18 cellular contexts compared by ENCODE assay signal in genomic region chr9:83642784-83643183, GRCh38. TPM values are rescaled to one million over a fixed set of nuclear protein-coding genes. Genes with fewer than 3 reads are reported as not detected.
DNase-seq lines count a peak whose midpoint lies in the region; ATAC-seq, FAIRE-seq and TF ChIP-seq lines count a peak whose summit lies in the region.
"Had no signal": no experiment of that assay in that cellular context is flagged by ENCODE, and none has a peak within 500 bp of the region (broad histone marks: within the 10 kb centered on the region; RNA-seq: fewer than 3 reads in every experiment).

No MANE protein-coding gene starts in this region.

- H3K27me3 Mint-ChIP-seq in GM23338 (ENCODE audit: insufficient read depth, low read depth, poor library complexity): peaks cover 4% of the 10 kb centered on the region
- H3K27me3 Mint-ChIP-seq in progenitor cell of endocrine pancreas: no peaks in the 10 kb centered on the region
- H3K27me3 Mint-ChIP-seq: CD8-positive, alpha-beta memory T cell had no signal

- H3F3A ChIP-seq in SK-N-SH (replicated peaks; ENCODE audit: insufficient read depth): no peaks in the 10 kb centered on the region
- H3F3A ChIP-seq in GM23338 (replicated peaks; ENCODE audit: low read depth): no peaks in the 10 kb centered on the region

- DNase-seq in SK-N-SH (no peak), GM23338 (ENCODE audit: low spot score) (peak; percentile 17), bronchial epithelial cell (ENCODE audit: low read depth) (no peak), progenitor cell of endocrine pancreas (ENCODE audit: low spot score, unreplicated experiment) (no peak), RWPE1 (ENCODE audit: low spot score) (no peak), NCI-H2171 (lab: John Stamatoyannopoulos, UW) (no peak)
- DNase-seq: CD8-positive, alpha-beta memory T cell; DND-41; NCI-H1417 treated with DMSO at 0.1 percent for 48 hours; NCI-H187 treated with DMSO at 0.1 percent for 48 hours; NCI-H345; NCI-H526 had no signal

- no peak overlapping the region for H3K4me3 ChIP-seq in SK-N-SH (ENCODE audit: low read depth in 2 of 2, low read length in 1 of 2)
- no peak overlapping the region for H3K4me3 ChIP-seq in GM23338
- no peak overlapping the region for H3K4me3 ChIP-seq in bronchial epithelial cell (ENCODE audit: low read depth, low read length)
- H3K4me3 ChIP-seq in gastroesophageal sphincter: no peak overlapping the region
- H3K4me3 ChIP-seq: BLaER1 treated with 17β-estradiol and CSF1 and Interleukin-3, amounts not matched to agents 10 nM and 100 nM; SK-N-MC had no signal

- ATAC-seq in SK-N-SH treated with all-trans-retinoic acid at 6 μM for 48 hours: peak; percentile 56
- ATAC-seq in GM23338: peak; percentile 89
- ATAC-seq in gastroesophageal sphincter: no peak
- ATAC-seq: Panc1, Right ventricle myocardium inferior had no signal

- H3K4me1 Mint-ChIP-seq in GM23338: no peaks in the 10 kb centered on the region; the same call in 1 of the 3 replicates
- no peaks in the 10 kb centered on the region for H3K4me1 Mint-ChIP-seq in progenitor cell of endocrine pancreas (ENCODE audit: low read depth)
- H3K4me1 Mint-ChIP-seq: CD8-positive, alpha-beta memory T cell had no signal

- H3K4me1 ChIP-seq in SK-N-SH (ENCODE audit: control insufficient read depth in 1 of 2, insufficient read depth in 2 of 2, low read depth in 1 of 2, low read length in 1 of 2) (peaks cover 0 to 3% of the 10 kb centered on the region in 2 experiments; a peak in 2 of 4 replicates), GM23338 (ENCODE audit: insufficient read depth) (no peaks in the 10 kb centered on the region), gastroesophageal sphincter (no peaks in the 10 kb centered on the region)

- no peak overlapping the region for H3K9ac ChIP-seq in SK-N-SH
- H3K9ac ChIP-seq: BLaER1 treated with 17β-estradiol and CSF1 and Interleukin-3, amounts not matched to agents 10 nM and 100 nM had no signal

- CTCF ChIA-PET in SK-N-SH (lab: Yijun Ruan, JAX): interaction anchor here (1.2 to 1.5 kb wide), 3 partner anchors 22 to 308 kb away, joined by 4 to 5 read pairs (median 4); no protein-coding TSS in a partner anchor
- CTCF ChIA-PET in RWPE1 (lab: Yijun Ruan, JAX): no interaction called here

- TF ChIP-seq CTCF in SK-N-SH (IDR thresholded peaks at IDR 0.05): no peak
- TF ChIP-seq CTCF in GM23338 (conservative IDR thresholded peaks at IDR 0.05; ENCODE audit: low read depth in 2 of 2): 0 out of 4 replicates have a peak, but pooled peaks of 1 of the 2 experiments have one; percentile 6
- no peak for TF ChIP-seq CTCF in bronchial epithelial cell (IDR thresholded peaks at IDR 0.05; ENCODE audit: insufficient read depth, low read length, severe bottlenecking)
- TF ChIP-seq CTCF in progenitor cell of endocrine pancreas (IDR thresholded peaks at IDR 0.05; ENCODE audit: unreplicated experiment): no peak
- TF ChIP-seq CTCF in RWPE1 (conservative IDR thresholded peaks at IDR 0.05; ENCODE audit: low read depth): no peak
- no peak for TF ChIP-seq CTCF in gastroesophageal sphincter (IDR thresholded peaks at IDR 0.05)

- H3K79me2 ChIP-seq in SK-N-SH (ENCODE audit: insufficient read depth) (no peaks in the 10 kb centered on the region), GM23338 (replicated peaks; ENCODE audit: insufficient read depth) (no peaks in the 10 kb centered on the region)

- no peak overlapping the region for H3K4me2 ChIP-seq in SK-N-SH
- no peak overlapping the region for H3K4me2 ChIP-seq in GM23338
- H3K4me2 ChIP-seq: BLaER1 treated with 17β-estradiol and CSF1 and Interleukin-3, amounts not matched to agents 10 nM and 100 nM had no signal

- no peaks in the 10 kb centered on the region; the same call in 2 of the 3 replicates for H3K9me3 Mint-ChIP-seq in GM23338
- no peaks in the 10 kb centered on the region for H3K9me3 Mint-ChIP-seq in progenitor cell of endocrine pancreas (ENCODE audit: low read depth)
- H3K9me3 Mint-ChIP-seq: CD8-positive, alpha-beta memory T cell had no signal

- H4K20me1 ChIP-seq in SK-N-SH (ENCODE audit: insufficient read depth): no peaks in the 10 kb centered on the region
- H4K20me1 ChIP-seq in GM23338 (replicated peaks; ENCODE audit: insufficient read depth): no peaks in the 10 kb centered on the region

- no peak for TF ChIP-seq RAD21 in SK-N-SH (IDR thresholded peaks at IDR 0.05; ENCODE audit: low read length)

- peaks cover 4% of the 10 kb centered on the region; the same call in 1 of the 3 replicates for H3K36me3 Mint-ChIP-seq in GM23338 (ENCODE audit: low read depth)
- peaks cover 7% of the 10 kb centered on the region for H3K36me3 Mint-ChIP-seq in progenitor cell of endocrine pancreas (ENCODE audit: insufficient read depth)

- WGBS in SK-N-SH (ENCODE audit: low lambda C conversion rate): 83% methylated on average over 4 of the region's 4 CpGs
- WGBS in gastroesophageal sphincter (ENCODE audit: low coverage in 1 of 2), 2 donors: 80% methylated on average over 4 of the region's 4 CpGs; no CpG with 5 or more reads in 1 of the 2 donors

- H3K4me3 Mint-ChIP-seq in GM23338: no peak overlapping the region
- H3K4me3 Mint-ChIP-seq in progenitor cell of endocrine pancreas (ENCODE audit: low read depth): no peak overlapping the region
- H3K4me3 Mint-ChIP-seq: CD8-positive, alpha-beta memory T cell had no signal

- POLR2A ChIA-PET in SK-N-SH (lab: Yijun Ruan, JAX) (interaction anchor here (1.0 kb wide), 1 partner anchor 12 kb away, joined by 3 read pairs; no protein-coding TSS in a partner anchor), RWPE1 (lab: Yijun Ruan, JAX; ENCODE audit: low non-redundant PET) (no interaction called here)

- H2AFZ ChIP-seq in SK-N-SH (ENCODE audit: low read depth) (no peak overlapping the region), GM23338 (no peak overlapping the region)

- H3K9me2 ChIP-seq in SK-N-SH (no peaks in the 10 kb centered on the region), GM23338 (ENCODE audit: insufficient read depth) (no peaks in the 10 kb centered on the region)

- H3K27ac Mint-ChIP-seq in GM23338: no peak overlapping the region
- peak overlapping the region; percentile 51 for H3K27ac Mint-ChIP-seq in progenitor cell of endocrine pancreas

- H3K27ac ChIP-seq in SK-N-SH (ENCODE audit: low read depth in 2 of 2, low read length in 1 of 2): no peak overlapping the region
- no peak overlapping the region for H3K27ac ChIP-seq in GM23338 (ENCODE audit: low read depth)
- no peak overlapping the region for H3K27ac ChIP-seq in RWPE1
- no peak overlapping the region for H3K27ac ChIP-seq in gastroesophageal sphincter
- H3K27ac ChIP-seq: BLaER1 treated with 17β-estradiol and CSF1 and Interleukin-3, amounts not matched to agents 10 nM and 100 nM had no signal

- peak; percentile 84 for FAIRE-seq in bronchial epithelial cell (lab: Jason Lieb, UNC)

- peaks cover 8 to 10% of the 10 kb centered on the region in 2 experiments for H3K36me3 ChIP-seq in SK-N-SH (replicated peaks in 1 of 2; ENCODE audit: control insufficient read depth in 1 of 2, insufficient read depth in 2 of 2, low read length in 1 of 2)
- H3K36me3 ChIP-seq in GM23338 (ENCODE audit: insufficient read depth): no peaks in the 10 kb centered on the region
- peaks cover 2% of the 10 kb centered on the region for H3K36me3 ChIP-seq in bronchial epithelial cell (ENCODE audit: control insufficient read depth, insufficient read depth, low read length)
- H3K36me3 ChIP-seq in gastroesophageal sphincter: peaks cover 0 to 45% of the 10 kb centered on the region in 2 donors

- H3K9me3 ChIP-seq in SK-N-SH (no peaks in the 10 kb centered on the region), gastroesophageal sphincter (no peaks in the 10 kb centered on the region)
- H3K9me3 ChIP-seq: BLaER1 treated with 17β-estradiol and CSF1 and Interleukin-3, amounts not matched to agents 10 nM and 100 nM had no signal

- no peak for TF ChIP-seq POLR2A in gastroesophageal sphincter (IDR thresholded peaks at IDR 0.05)

- TF ChIP-seq EP300 in SK-N-SH (IDR thresholded peaks at IDR 0.05; ENCODE audit: borderline replicate concordance in 1 of 2, low read depth in 1 of 2, low read length in 1 of 2): no peak
- TF ChIP-seq EP300 in gastroesophageal sphincter (IDR thresholded peaks at IDR 0.05): no peak

- H3K27me3 ChIP-seq in SK-N-SH (ENCODE audit: insufficient read depth) (no peaks in the 10 kb centered on the region), GM23338 (ENCODE audit: insufficient read depth) (no peaks in the 10 kb centered on the region), bronchial epithelial cell (ENCODE audit: control insufficient read depth, insufficient read depth, low read length) (no peaks in the 10 kb centered on the region), gastroesophageal sphincter (no peaks in the 10 kb centered on the region)
- H3K27me3 ChIP-seq: BLaER1 treated with 17β-estradiol and CSF1 and Interleukin-3, amounts not matched to agents 10 nM and 100 nM had no signal

TF ChIP-seq in SK-N-SH treated with all-trans-retinoic acid at 6 μM for 48 hours, 23 proteins besides CTCF, POLR2A, EP300 and RAD21 (continues in another document):
- TF ChIP-seq PPARA (CRISPR knock-in tag; IDR thresholded peaks at IDR 0.05; ENCODE audit: borderline replicate concordance) (no peak), ISL1 (CRISPR knock-in tag; IDR thresholded peaks at IDR 0.05) (no peak)

TF ChIP-seq in SK-N-SH, 30 proteins besides CTCF, POLR2A, EP300 and RAD21 (continues in another document):
- TF ChIP-seq SMC3 (IDR thresholded peaks at IDR 0.05; ENCODE audit: low read depth, low read length): no peak
- TF ChIP-seq MAX (IDR thresholded peaks at IDR 0.05; ENCODE audit: low read depth): no peak
- TF ChIP-seq CHD2 (IDR thresholded peaks at IDR 0.05; ENCODE audit: low read length, partially characterized antibody): no peak
- no peak for TF ChIP-seq FOXM1 (IDR thresholded peaks at IDR 0.05; ENCODE audit: low read depth)

TF ChIP-seq in GM23338, 12 proteins besides CTCF, POLR2A, EP300 and RAD21 (continues in another document):
- TF ChIP-seq STAT1 (IDR thresholded peaks at IDR 0.05; ENCODE audit: unreplicated experiment): no peak
- no peak for TF ChIP-seq POLR2AphosphoS5 (IDR thresholded peaks at IDR 0.05; ENCODE audit: low read depth)
- no peak for TF ChIP-seq ZNF331 (CRISPR knock-in tag; IDR thresholded peaks at IDR 0.05; ENCODE audit: low read depth)
- no peak for TF ChIP-seq EZH2phosphoT487 (IDR thresholded peaks at IDR 0.05; ENCODE audit: unreplicated experiment)

RNA-seq across cellular contexts. Expression of gene IDNK, which starts 19.8 kb away (rescaled TPM):
- polyA plus RNA-seq in SK-N-SH (2012; rRNA removed) (4.2 and 4.9 TPM in 2 replicates), GM23338 (2016; fragmentation: Nextera tagmentation; extraction: Ambion mirVana) (0.94 and 1.7 TPM in 2 replicates)
- polyA plus RNA-seq in SK-N-SH (2012; cell fraction: cytosol; rRNA removed): 6.0 and 6.4 TPM in 2 replicates
- 4.3 and 5.0 TPM in 2 replicates for polyA plus RNA-seq in SK-N-SH (2012; cell fraction: nucleus; rRNA removed)
- 0.21 TPM in 1 of 2 replicates, not detected in the other for total RNA-seq in GM23338 (2014; rRNA removed; shearing (Covaris generic))
- total RNA-seq in bronchial epithelial cell (3.7 and 6.0 TPM in 2 replicates), progenitor cell of endocrine pancreas (3.8 and 4.5 TPM in 2 replicates), gastroesophageal sphincter (10 to 100 TPM in 2 of 4 donors, 1 to 10 TPM in 2; 4.5 to 16.8 (median 8.0) TPM)
